Comparison of ENCODE assay signal across 16 cellular contexts in the genomic region with DNA sequence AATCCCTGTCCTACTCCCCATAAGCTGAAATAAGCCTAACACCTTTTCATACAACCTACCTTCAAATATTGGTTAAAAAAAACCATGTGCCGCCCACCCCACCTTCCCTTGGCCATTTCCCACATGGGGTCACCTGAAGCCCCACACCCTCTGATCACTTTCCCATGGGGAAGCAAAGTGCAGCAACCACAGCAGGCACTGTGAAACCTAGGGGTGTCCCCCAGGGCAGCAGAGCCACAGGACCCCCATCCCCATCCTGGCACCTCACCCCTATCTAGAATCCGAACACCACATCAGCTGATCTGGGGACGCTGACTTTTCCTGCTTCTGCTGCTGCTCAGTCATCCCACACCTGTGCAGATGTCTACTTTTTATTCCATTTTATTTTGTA. TPM values are rescaled to one million over a fixed set of nuclear protein-coding genes. Genes with fewer than 3 reads are reported as not detected.
DNase-seq lines count a peak whose midpoint lies in the region; ATAC-seq and TF ChIP-seq lines count a peak whose summit lies in the region.
"Had no signal": no experiment of that assay in that cellular context is flagged by ENCODE, and none has a peak within 500 bp of the region (broad histone marks: within the 10 kb centered on the region; RNA-seq: fewer than 3 reads in every experiment).

No MANE protein-coding gene starts in this region.

- H3K9me3 ChIP-seq in right atrium auricular region = peaks cover 0 to 6% of the 10 kb centered on the region in 2 donors
- H3K9me3 ChIP-seq in spleen = no peaks in the 10 kb centered on the region
- H3K9me3 ChIP-seq: BE2C; BLaER1 treated with 17β-estradiol and CSF1 and Interleukin-3, amounts not matched to agents 10 nM and 100 nM had no signal

- TF ChIP-seq CTCF in right atrium auricular region (IDR thresholded peaks at IDR 0.05) (no peak), spleen (IDR thresholded peaks at IDR 0.05 in 8 of 11, conservative IDR thresholded peaks at IDR 0.05 in 3 of 11) (no peak)

- no peaks in the 10 kb centered on the region for H3K4me1 ChIP-seq in right atrium auricular region
- peaks cover 0 to 27% (median 12%) of the 10 kb centered on the region in 6 donors for H3K4me1 ChIP-seq in spleen
- H3K4me1 ChIP-seq: A549, BE2C had no signal

- ATAC-seq in left cardiac atrium = no peak
- ATAC-seq in HG02571 (IDR thresholded peaks at IDR 0.05; ENCODE audit: unreplicated experiment) = no peak

- H3K4me3 ChIP-seq in right atrium auricular region (no peak overlapping the region), spleen (no peak overlapping the region)
- H3K4me3 ChIP-seq: A549; BLaER1 treated with 17β-estradiol and CSF1 and Interleukin-3, amounts not matched to agents 10 nM and 100 nM; GM12878; GM23248 had no signal

- H3K36me3 ChIP-seq in right atrium auricular region (no peaks in the 10 kb centered on the region), spleen (no peaks in the 10 kb centered on the region)
- H3K36me3 ChIP-seq: BE2C; BLaER1 treated with 17β-estradiol and CSF1 and Interleukin-3, amounts not matched to agents 10 nM and 100 nM had no signal

- no peaks in the 10 kb centered on the region for H3K27me3 ChIP-seq in right atrium auricular region
- peaks cover 0 to 29% (median 0%) of the 10 kb centered on the region in 7 donors for H3K27me3 ChIP-seq in spleen (replicated peaks in 1 of 7)
- H3K27me3 ChIP-seq: BLaER1 treated with 17β-estradiol and CSF1 and Interleukin-3, amounts not matched to agents 10 nM and 100 nM had no signal

- peak; percentile 46 for DNase-seq in activated CD8-positive, alpha-beta memory T cell treated with anti-CD3 and anti-CD28 coated beads for 24 hours
- DNase-seq in activated CD8-positive, alpha-beta memory T cell treated with anti-CD3 and anti-CD28 coated beads, Interleukin-2, amount 50 U/mL, for 48 hours = no peak
- DNase-seq in right atrium auricular region (ENCODE audit: low spot score) = peak; percentile 28
- no peak for DNase-seq in left cardiac atrium
- peak; percentile 56 for DNase-seq in spleen
- DNase-seq in substantia nigra (lab: John Stamatoyannopoulos, UW) = no peak
- DNase-seq: DMS 273 treated with DMSO at 0.1 percent for 48 hours had no signal

- intact Hi-C loops in left cardiac atrium (cut with DNase I) (no loop called here), spleen (cut with DNase I; ENCODE audit: low total_unique reads) (no loop called here)

- no peak for TF ChIP-seq POLR2A in spleen (IDR thresholded peaks at IDR 0.05)

- 43 to 57% (median 52%) methylated on average over 3 of the region's 3 CpGs for WGBS in spleen, 5 donors

- H3K27ac ChIP-seq in right atrium auricular region = no peak overlapping the region
- H3K27ac ChIP-seq in spleen = no peak overlapping the region
- H3K27ac ChIP-seq in substantia nigra (ENCODE audit: low read depth, low read length, poor library complexity, severe bottlenecking) = no peak overlapping the region
- H3K27ac ChIP-seq: A549; BLaER1 treated with 17β-estradiol and CSF1 and Interleukin-3, amounts not matched to agents 10 nM and 100 nM; GM23248 had no signal

RNA-seq across cellular contexts. Expression of a gene that starts 19.9 kb away (rescaled TPM):
- total RNA-seq in right atrium auricular region (1 to 10 TPM in 1 of 2 donors, not detected in 1; 1.3 TPM), left cardiac atrium (1 to 10 TPM in 1 of 2 donors, under 1 TPM in 1; 0.89 to 1.2 TPM), spleen (10 to 100 TPM; 12.1 to 22.9 (median 20.0) TPM)
- polyA plus RNA-seq in spleen = 10 to 100 TPM; 10.3 to 21.0 (median 17.4) TPM
- total RNA-seq: GM23248, H1, H7 had no signal
- polyA plus RNA-seq: A549, GM23248, H1 had no signal

RNA-seq across cellular contexts. Expression of a gene that starts 31.0 kb away (rescaled TPM):
- total RNA-seq in right atrium auricular region (under 1 TPM in 1 of 2 donors, not detected in 1; 0.67 TPM), left cardiac atrium (under 1 TPM; 0.84 to 0.91 TPM), spleen (10 to 100 TPM; 11.0 to 76.4 (median 28.4) TPM)
- polyA plus RNA-seq in spleen = 1 to 10 TPM; 3.3 to 9.0 (median 4.5) TPM
- total RNA-seq: CD8-positive, alpha-beta memory T cell; GM12878; GM23248; H1; H7 had no signal
- polyA plus RNA-seq: A549; CD8-positive, alpha-beta memory T cell; GM12878; GM23248; H1 had no signal

Comparison
In these comparisons a context has a peak if more than half of its experiments do, and no peak if none do; other contexts are left out.
1. DNase-seq: peak in activated CD8-positive, alpha-beta memory T cell treated with anti-CD3 and anti-CD28 coated beads for 24 hours (single experiment), right atrium auricular region (single experiment) and spleen (single experiment); none in activated CD8-positive, alpha-beta memory T cell treated with anti-CD3 and anti-CD28 coated beads, Interleukin-2, amount 50 U/mL, for 48 hours (single experiment), left cardiac atrium (single experiment) and substantia nigra (0 of 49).
2. RNA of a gene that starts 19.9 kb away (total RNA-seq): 12.1 to 22.9 TPM in spleen; 1.3 TPM in right atrium auricular region and 0.89 to 1.2 TPM in left cardiac atrium; every median in the first group is over 4 times any median in the second.
3. RNA of a gene that starts 31.0 kb away (total RNA-seq): 11.0 to 76.4 TPM in spleen; 0.84 to 0.91 TPM in left cardiac atrium and 0.67 TPM in right atrium auricular region; every median in the first group is over 4 times any median in the second.